In genomic region chr19:6092329-6093286, GRCh38 we compare ENCODE assay signal across 9 cellular contexts. TPM values are rescaled to one million over a fixed set of nuclear protein-coding genes. Genes with fewer than 3 reads are reported as not detected.
A peak's percentile ranks its signal among the peaks of the same experiment; 100 is the strongest.
DNase-seq lines count a peak whose midpoint lies in the region; ATAC-seq and TF ChIP-seq lines count a peak whose summit lies in the region.
"Had no signal": no experiment of that assay in that cellular context is flagged by ENCODE, and none has a peak within 500 bp of the region (broad histone marks: within the 10 kb centered on the region; RNA-seq: fewer than 3 reads in every experiment).

No MANE protein-coding gene starts in this region.

- H3K27me3 ChIP-seq in mammary epithelial cell (ENCODE audit: insufficient read depth, low read length) (no peaks in the 10 kb centered on the region), kidney epithelial cell (ENCODE audit: control insufficient read depth, insufficient read depth, low read length) (no peaks in the 10 kb centered on the region)
- H3K27me3 ChIP-seq in CD4-positive, alpha-beta T cell (ENCODE audit: control insufficient read depth, insufficient read depth, low read length), result no peaks in the 10 kb centered on the region

- peak overlapping the region; percentile 62 for H2AFZ ChIP-seq in mammary epithelial cell (ENCODE audit: low read depth, low read length)

- TF ChIP-seq CTCF in mammary epithelial cell (conservative IDR thresholded peaks at IDR 0.05 in 1 of 2, IDR thresholded peaks at IDR 0.05 in 1 of 2; ENCODE audit: extremely low read depth in 1 of 2, insufficient read depth in 1 of 2, low read depth in 1 of 2, low read length in 2 of 2) (peak in 1 of 2 donors; percentile 32), kidney epithelial cell (IDR thresholded peaks at IDR 0.05; ENCODE audit: insufficient read depth, low read length, poor library complexity, severe bottlenecking) (no peak)
- no peak for TF ChIP-seq CTCF in CD4-positive, alpha-beta T cell (IDR thresholded peaks at IDR 0.05)

- H3K27ac Mint-ChIP-seq in stimulated activated effector memory CD8-positive, alpha-beta T cell treated with anti-CD3 and anti-CD28 coated beads, Interleukin-12 subunit alpha, Interleukin-12 subunit beta, amount 100 ng/mL, for 72 hours, result peak overlapping the region; percentile 26
- no peak overlapping the region for H3K27ac Mint-ChIP-seq in CD4-positive, alpha-beta T cell

- peak overlapping the region; percentile 91 for H3K4me2 ChIP-seq in mammary epithelial cell (ENCODE audit: insufficient read depth, low read depth, low read length)

- ATAC-seq in stimulated activated effector memory CD8-positive, alpha-beta T cell treated with anti-CD3 and anti-CD28 coated beads, Interleukin-12 subunit alpha, Interleukin-12 subunit beta, amount 100 ng/mL, for 72 hours, result no peak
- ATAC-seq in CD4-positive, alpha-beta T cell (ENCODE audit: poor library complexity), result no peak

- peak overlapping the region; percentile 30 to 50 (median 45) for H3K4me3 ChIP-seq in mammary epithelial cell (replicated peaks in 1 of 3; ENCODE audit: insufficient read depth in 1 of 3, low read depth in 2 of 3, low read length in 3 of 3)
- no peak overlapping the region for H3K4me3 ChIP-seq in kidney epithelial cell (ENCODE audit: low read depth, low read length)

- no peaks in the 10 kb centered on the region for H4K20me1 ChIP-seq in mammary epithelial cell (ENCODE audit: insufficient read depth, low read length)

- H3K4me3 Mint-ChIP-seq in stimulated activated effector memory CD8-positive, alpha-beta T cell treated with anti-CD3 and anti-CD28 coated beads, Interleukin-12 subunit alpha, Interleukin-12 subunit beta, amount 100 ng/mL, for 72 hours, result no peak overlapping the region
- H3K4me3 Mint-ChIP-seq in CD4-positive, alpha-beta T cell, result no peak overlapping the region

- BruUV-seq in mammary epithelial cell (replicated peaks; lab: Mats Ljungman, UMichigan), result no TSS peak

- no peaks in the 10 kb centered on the region for H3K9me3 Mint-ChIP-seq in stimulated activated effector memory CD8-positive, alpha-beta T cell treated with anti-CD3 and anti-CD28 coated beads, Interleukin-12 subunit alpha, Interleukin-12 subunit beta, amount 100 ng/mL, for 72 hours
- no peaks in the 10 kb centered on the region for H3K9me3 Mint-ChIP-seq in CD4-positive, alpha-beta T cell

- 35% methylated on average over 30 of the region's 40 CpGs for WGBS in mammary epithelial cell (ENCODE audit: low coverage, missing lambda C conversion rate)

- dilution Hi-C loops in mammary epithelial cell (cut with HindIII; ENCODE audit: low sequenced_read_pairs), result no loop called here

- peaks cover 42% of the 10 kb centered on the region for H3K4me1 ChIP-seq in mammary epithelial cell (ENCODE audit: insufficient read depth, low read length)

- H3K36me3 ChIP-seq in mammary epithelial cell (ENCODE audit: insufficient read depth, low read length), result no peaks in the 10 kb centered on the region
- H3K36me3 ChIP-seq in kidney epithelial cell (ENCODE audit: control insufficient read depth, insufficient read depth, low read length), result no peaks in the 10 kb centered on the region

- H3K9ac ChIP-seq in mammary epithelial cell (ENCODE audit: insufficient read depth, low read length), result peak overlapping the region; percentile 96

- H3K4me1 Mint-ChIP-seq in stimulated activated effector memory CD8-positive, alpha-beta T cell treated with anti-CD3 and anti-CD28 coated beads, Interleukin-12 subunit alpha, Interleukin-12 subunit beta, amount 100 ng/mL, for 72 hours, result peaks cover 16% of the 10 kb centered on the region
- peaks cover 4% of the 10 kb centered on the region for H3K4me1 Mint-ChIP-seq in CD4-positive, alpha-beta T cell (ENCODE audit: low read depth)

- CTCF ChIA-PET in mammary epithelial cell (lab: Charles Lee; ENCODE audit: low non-redundant PET), result interaction anchor here (0.6 to 0.7 kb wide), 4 partner anchors 11 to 1778 kb away, joined by 3 read pairs; no protein-coding TSS in a partner anchor
- CTCF ChIA-PET in CD4-positive, alpha-beta T cell (lab: Charles Lee), result interaction anchor here (1.0 kb wide), 1 partner anchor 33 kb away, joined by 3 read pairs; no protein-coding TSS in a partner anchor

- peaks cover 51% of the 10 kb centered on the region for H3K79me2 ChIP-seq in mammary epithelial cell (ENCODE audit: insufficient read depth, low read length)

- peaks cover 5% of the 10 kb centered on the region for H3K27me3 Mint-ChIP-seq in CD4-positive, alpha-beta T cell

- in situ Hi-C loops in mammary epithelial cell (cut with MboI; ENCODE audit: low sequenced_read_pairs in 2 of 2), result no loop called here

- peaks cover 6% of the 10 kb centered on the region for H3K36me3 Mint-ChIP-seq in stimulated activated effector memory CD8-positive, alpha-beta T cell treated with anti-CD3 and anti-CD28 coated beads, Interleukin-12 subunit alpha, Interleukin-12 subunit beta, amount 100 ng/mL, for 72 hours
- H3K36me3 Mint-ChIP-seq in CD4-positive, alpha-beta T cell (ENCODE audit: low read depth), result no peaks in the 10 kb centered on the region

- POLR2A ChIA-PET in CD4-positive, alpha-beta T cell (lab: Charles Lee), result no interaction called here

- no peaks in the 10 kb centered on the region for H3K9me3 ChIP-seq in mammary epithelial cell (replicated peaks; ENCODE audit: insufficient read depth, low read length)
- H3K9me3 ChIP-seq in CD4-positive, alpha-beta T cell (ENCODE audit: control insufficient read depth, low read length), result no peaks in the 10 kb centered on the region

- peak; percentile 93 for DNase-seq in DMS 273 (lab: John Stamatoyannopoulos, UW; ENCODE audit: unreplicated experiment)
- peak; percentile 73 for DNase-seq in NCI-H2107 (lab: John Stamatoyannopoulos, UW)
- DNase-seq in mammary epithelial cell, result peak; percentile 97
- peak; percentile 72 for DNase-seq in kidney epithelial cell (ENCODE audit: low read depth)
- DNase-seq in stimulated activated effector memory CD8-positive, alpha-beta T cell treated with anti-CD3 and anti-CD28 coated beads, Interleukin-12 subunit alpha, Interleukin-12 subunit beta, amount 100 ng/mL, for 72 hours (ENCODE audit: low spot score in 2 of 2), result no peak
- no peak for DNase-seq in activated effector memory CD4-positive, alpha-beta T cell treated with anti-CD3 and anti-CD28 coated beads, Interleukin-2, amount 50 U/mL, for 16 hours
- no peak for DNase-seq in T-helper 2 cell
- DNase-seq in CD4-positive, alpha-beta T cell, result no peak

- intact Hi-C loops in mammary epithelial cell (cut with micrococcal nuclease), result loop anchor here (1.0 to 2.0 kb wide), 3 partner anchors 11 to 35 kb away; no protein-coding TSS in a partner anchor
- intact Hi-C loops in CD4-positive, alpha-beta T cell (cut with DNase I, micrococcal nuclease), result no loop called here

- peak overlapping the region; percentile 99 for H3K27ac ChIP-seq in mammary epithelial cell (ENCODE audit: insufficient read depth, low read depth, low read length)
- no peak overlapping the region for H3K27ac ChIP-seq in CD4-positive, alpha-beta T cell (ENCODE audit: low read depth, low read length)

RNA-seq across cellular contexts. Expression of gene RFX2, which starts 17.7 kb away (rescaled TPM):
- 10 to 100 TPM in 1 of 2 donors, 1 to 10 TPM in 1; 6.5 to 15.6 TPM for total RNA-seq in mammary epithelial cell
- polyA plus RNA-seq in mammary epithelial cell, result 8.2 TPM
- polyA minus RNA-seq in mammary epithelial cell, result 48.1 TPM
- total RNA-seq in kidney epithelial cell, result 4.5 and 6.5 TPM in 2 replicates
- total RNA-seq in CD4-positive, alpha-beta T cell, result 1 to 10 TPM; 4.8 to 5.5 TPM

RNA-seq across cellular contexts. Expression of gene ACSBG2, which starts 42.9 kb away (rescaled TPM):
- total RNA-seq in mammary epithelial cell (not detected), kidney epithelial cell (not detected in 2 replicates)
- not detected for polyA plus RNA-seq in mammary epithelial cell
- not detected for polyA minus RNA-seq in mammary epithelial cell
- not detected for total RNA-seq in CD4-positive, alpha-beta T cell
- total RNA-seq: mononuclear cell had no signal

Comparison
In these comparisons a context has a peak if more than half of its experiments do, and no peak if none do; other contexts are left out.
1. DNase-seq: peak in DMS 273 (single experiment), NCI-H2107 (single experiment), mammary epithelial cell (single experiment) and kidney epithelial cell (single experiment); none in stimulated activated effector memory CD8-positive, alpha-beta T cell treated with anti-CD3 and anti-CD28 coated beads, Interleukin-12 subunit alpha, Interleukin-12 subunit beta, amount 100 ng/mL, for 72 hours (0 of 2), activated effector memory CD4-positive, alpha-beta T cell treated with anti-CD3 and anti-CD28 coated beads, Interleukin-2, amount 50 U/mL, for 16 hours (single experiment), T-helper 2 cell (0 of 5) and CD4-positive, alpha-beta T cell (0 of 10).